In genomic region chr16:53449816-53450517, GRCh38 we compare ENCODE assay signal across 1 cellular context.
TF ChIP-seq lines count a peak whose summit lies in the region.

No MANE protein-coding gene starts in this region.

TF ChIP-seq in GM23338, 12 proteins besides CTCF, POLR2A, EP300 and RAD21 (continued from another document):
- TF ChIP-seq REST (IDR thresholded peaks at IDR 0.05; ENCODE audit: unreplicated experiment): no peak
- TF ChIP-seq JUNB (IDR thresholded peaks at IDR 0.05; ENCODE audit: unreplicated experiment): no peak
- no peak for TF ChIP-seq EZH2 (IDR thresholded peaks at IDR 0.05; ENCODE audit: low read depth, unreplicated experiment)
- TF ChIP-seq, protein P1, sequence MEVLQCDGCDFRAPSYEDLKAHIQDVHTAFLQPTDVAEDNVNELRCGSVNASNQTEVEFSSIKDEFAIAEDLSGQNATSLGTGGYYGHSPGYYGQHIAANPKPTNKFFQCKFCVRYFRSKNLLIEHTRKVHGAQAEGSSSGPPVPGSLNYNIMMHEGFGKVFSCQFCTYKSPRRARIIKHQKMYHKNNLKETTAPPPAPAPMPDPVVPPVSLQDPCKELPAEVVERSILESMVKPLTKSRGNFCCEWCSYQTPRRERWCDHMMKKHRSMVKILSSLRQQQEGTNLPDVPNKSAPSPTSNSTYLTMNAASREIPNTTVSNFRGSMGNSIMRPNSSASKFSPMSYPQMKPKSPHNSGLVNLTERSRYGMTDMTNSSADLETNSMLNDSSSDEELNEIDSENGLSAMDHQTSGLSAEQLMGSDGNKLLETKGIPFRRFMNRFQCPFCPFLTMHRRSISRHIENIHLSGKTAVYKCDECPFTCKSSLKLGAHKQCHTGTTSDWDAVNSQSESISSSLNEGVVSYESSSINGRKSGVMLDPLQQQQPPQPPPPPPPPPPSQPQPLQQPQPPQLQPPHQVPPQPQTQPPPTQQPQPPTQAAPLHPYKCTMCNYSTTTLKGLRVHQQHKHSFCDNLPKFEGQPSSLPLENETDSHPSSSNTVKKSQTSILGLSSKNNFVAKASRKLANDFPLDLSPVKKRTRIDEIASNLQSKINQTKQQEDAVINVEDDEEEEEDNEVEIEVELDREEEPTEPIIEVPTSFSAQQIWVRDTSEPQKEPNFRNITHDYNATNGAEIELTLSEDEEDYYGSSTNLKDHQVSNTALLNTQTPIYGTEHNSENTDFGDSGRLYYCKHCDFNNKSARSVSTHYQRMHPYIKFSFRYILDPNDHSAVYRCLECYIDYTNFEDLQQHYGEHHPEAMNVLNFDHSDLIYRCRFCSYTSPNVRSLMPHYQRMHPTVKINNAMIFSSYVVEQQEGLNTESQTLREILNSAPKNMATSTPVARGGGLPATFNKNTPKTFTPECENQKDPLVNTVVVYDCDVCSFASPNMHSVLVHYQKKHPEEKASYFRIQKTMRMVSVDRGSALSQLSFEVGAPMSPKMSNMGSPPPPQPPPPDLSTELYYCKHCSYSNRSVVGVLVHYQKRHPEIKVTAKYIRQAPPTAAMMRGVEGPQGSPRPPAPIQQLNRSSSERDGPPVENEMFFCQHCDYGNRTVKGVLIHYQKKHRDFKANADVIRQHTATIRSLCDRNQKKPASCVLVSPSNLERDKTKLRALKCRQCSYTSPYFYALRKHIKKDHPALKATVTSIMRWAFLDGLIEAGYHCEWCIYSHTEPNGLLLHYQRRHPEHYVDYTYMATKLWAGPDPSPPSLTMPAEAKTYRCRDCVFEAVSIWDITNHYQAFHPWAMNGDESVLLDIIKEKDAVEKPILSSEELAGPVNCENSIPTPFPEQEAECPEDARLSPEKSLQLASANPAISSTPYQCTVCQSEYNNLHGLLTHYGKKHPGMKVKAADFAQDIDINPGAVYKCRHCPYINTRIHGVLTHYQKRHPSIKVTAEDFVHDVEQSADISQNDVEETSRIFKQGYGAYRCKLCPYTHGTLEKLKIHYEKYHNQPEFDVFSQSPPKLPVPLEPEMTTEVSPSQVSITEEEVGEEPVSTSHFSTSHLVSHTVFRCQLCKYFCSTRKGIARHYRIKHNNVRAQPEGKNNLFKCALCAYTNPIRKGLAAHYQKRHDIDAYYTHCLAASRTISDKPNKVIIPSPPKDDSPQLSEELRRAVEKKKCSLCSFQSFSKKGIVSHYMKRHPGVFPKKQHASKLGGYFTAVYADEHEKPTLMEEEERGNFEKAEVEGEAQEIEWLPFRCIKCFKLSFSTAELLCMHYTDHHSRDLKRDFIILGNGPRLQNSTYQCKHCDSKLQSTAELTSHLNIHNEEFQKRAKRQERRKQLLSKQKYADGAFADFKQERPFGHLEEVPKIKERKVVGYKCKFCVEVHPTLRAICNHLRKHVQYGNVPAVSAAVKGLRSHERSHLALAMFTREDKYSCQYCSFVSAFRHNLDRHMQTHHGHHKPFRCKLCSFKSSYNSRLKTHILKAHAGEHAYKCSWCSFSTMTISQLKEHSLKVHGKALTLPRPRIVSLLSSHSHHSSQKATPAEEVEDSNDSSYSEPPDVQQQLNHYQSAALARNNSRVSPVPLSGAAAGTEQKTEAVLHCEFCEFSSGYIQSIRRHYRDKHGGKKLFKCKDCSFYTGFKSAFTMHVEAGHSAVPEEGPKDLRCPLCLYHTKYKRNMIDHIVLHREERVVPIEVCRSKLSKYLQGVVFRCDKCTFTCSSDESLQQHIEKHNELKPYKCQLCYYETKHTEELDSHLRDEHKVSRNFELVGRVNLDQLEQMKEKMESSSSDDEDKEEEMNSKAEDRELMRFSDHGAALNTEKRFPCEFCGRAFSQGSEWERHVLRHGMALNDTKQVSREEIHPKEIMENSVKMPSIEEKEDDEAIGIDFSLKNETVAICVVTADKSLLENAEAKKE (CRISPR knock-in tag; IDR thresholded peaks at IDR 0.05): no peak
- no peak for TF ChIP-seq STAT1 (IDR thresholded peaks at IDR 0.05; ENCODE audit: unreplicated experiment)
- TF ChIP-seq EZH2phosphoT487 (IDR thresholded peaks at IDR 0.05; ENCODE audit: unreplicated experiment): no peak
- no peak for TF ChIP-seq NANOG (IDR thresholded peaks at IDR 0.05; ENCODE audit: borderline replicate concordance)
- TF ChIP-seq CREB1 (CRISPR knock-in tag; IDR thresholded peaks at IDR 0.05; ENCODE audit: low read depth): no peak
TF ChIP-seq in GM23338: peak in this region for 0.
